ENCODE assay signal across 16 cellular contexts in genomic region chr4:80253510-80253909, GRCh38. TPM values are rescaled to one million over a fixed set of nuclear protein-coding genes. Genes with fewer than 3 reads are reported as not detected.
A peak's percentile ranks its signal among the peaks of the same experiment; 100 is the strongest.
DNase-seq lines count a peak whose midpoint lies in the region; ATAC-seq, FAIRE-seq and TF ChIP-seq lines count a peak whose summit lies in the region.
"Had no signal": no experiment of that assay in that cellular context is flagged by ENCODE, and none has a peak within 500 bp of the region (broad histone marks: within the 10 kb centered on the region; RNA-seq: fewer than 3 reads in every experiment).

No MANE protein-coding gene starts in this region.

- BruUV-seq in GM12878 (replicated peaks; lab: Mats Ljungman, UMichigan), result no TSS peak

- peak; percentile 20 for DNase-seq in Jurkat, Clone E6-1 (ENCODE audit: low read depth, low spot score)
- no peak for DNase-seq in GM12878 (ENCODE audit: low read depth, low spot score)
- DNase-seq in osteoblast (ENCODE audit: insufficient read length, low spot score, missing footprints), result no peak
- DNase-seq in chondrocyte (ENCODE audit: low spot score), result no peak
- no peak for DNase-seq in cerebellar nuclear complex (lab: John Stamatoyannopoulos, UW)
- no peak for DNase-seq in transverse colon
- DNase-seq: C1 segment of cervical spinal cord, DMS 273 treated with DMSO at 0.1 percent for 48 hours, H7, KBM-7, NCI-H1092 treated with DMSO at 0.1 percent for 48 hours, NCI-H1694 treated with DMSO at 0.1 percent for 48 hours, SHP77 treated with DMSO at 0.1 percent for 48 hours, SW 1271 had no signal

- H4K20me1 ChIP-seq in GM12878 (ENCODE audit: control insufficient read depth, insufficient read depth), result no peaks in the 10 kb centered on the region
- no peaks in the 10 kb centered on the region for H4K20me1 ChIP-seq in osteoblast (ENCODE audit: insufficient read depth, low read length)

- WGBS in GM12878 (ENCODE audit: insufficient coverage, insufficient replicate concordance, low lambda C conversion rate, missing lambda C conversion rate), result 80% methylated on average over 4 of the region's 4 CpGs
- 70 to 80% methylated on average over 1 to 4 of the region's 4 CpGs for WGBS in transverse colon (ENCODE audit: low coverage in 1 of 2), 2 donors

- no peak overlapping the region for H3K27ac Mint-ChIP-seq in chondrocyte (ENCODE audit: unreplicated experiment)

- no peaks in the 10 kb centered on the region for H3K36me3 Mint-ChIP-seq in chondrocyte (ENCODE audit: low read depth)

- no peaks in the 10 kb centered on the region for H3K9me3 ChIP-seq in GM12878 (replicated peaks; ENCODE audit: control insufficient read depth, insufficient read depth, low read length)
- H3K9me3 ChIP-seq in osteoblast (ENCODE audit: low read depth, low read length), result no peaks in the 10 kb centered on the region
- no peaks in the 10 kb centered on the region for H3K9me3 ChIP-seq in transverse colon

- H3K27me3 Mint-ChIP-seq in chondrocyte (ENCODE audit: low read depth), result peaks cover 10% of the 10 kb centered on the region

- H2AFZ ChIP-seq in GM12878 (ENCODE audit: control insufficient read depth, low read depth, low read length) (no peak overlapping the region), osteoblast (ENCODE audit: low read length) (peak overlapping the region; percentile 34)

- H3K9ac ChIP-seq in GM12878 (ENCODE audit: control insufficient read depth, insufficient read depth, low read length), result no peak overlapping the region

- TF ChIP-seq EP300 in GM12878 (IDR thresholded peaks at IDR 0.05; ENCODE audit: borderline replicate concordance in 1 of 2, control insufficient read depth in 1 of 2, low read depth in 2 of 2, low read length in 2 of 2) (no peak), transverse colon (IDR thresholded peaks at IDR 0.05; ENCODE audit: low read depth) (no peak)

- H3K27me3 ChIP-seq in GM12878 (replicated peaks in 1 of 2; ENCODE audit: control insufficient read depth in 2 of 2, insufficient read depth in 2 of 2, low read length in 1 of 2), result no peaks in the 10 kb centered on the region
- H3K27me3 ChIP-seq in osteoblast (ENCODE audit: insufficient read depth, low read length), result no peaks in the 10 kb centered on the region
- H3K27me3 ChIP-seq in transverse colon, result peaks cover 22% of the 10 kb centered on the region

- no peak overlapping the region for H3K4me2 ChIP-seq in GM12878 (ENCODE audit: control insufficient read depth, insufficient read depth)
- H3K4me2 ChIP-seq in osteoblast (ENCODE audit: insufficient read depth, low read length), result peak overlapping the region; percentile 15

- H3K4me1 ChIP-seq in GM12878 (ENCODE audit: control insufficient read depth, insufficient read depth, low read length) (peaks cover 4% of the 10 kb centered on the region; the same call in 1 of the 2 replicates), osteoblast (ENCODE audit: insufficient read depth, low read length) (peaks cover 57% of the 10 kb centered on the region), transverse colon (no peaks in the 10 kb centered on the region)

- H3K36me3 ChIP-seq in GM12878 (ENCODE audit: control insufficient read depth in 2 of 2, insufficient read depth in 2 of 2, low read length in 1 of 2), result no peaks in the 10 kb centered on the region
- H3K36me3 ChIP-seq in osteoblast (ENCODE audit: insufficient read depth, low read length), result no peaks in the 10 kb centered on the region
- H3K36me3 ChIP-seq in transverse colon, result no peaks in the 10 kb centered on the region

- RAD21 ChIA-PET in GM12878 (lab: Charles Lee; ENCODE audit: unreplicated experiment), result interaction anchor here (1.4 kb wide), 1 partner anchor 13 kb away, joined by 5 read pairs; no protein-coding TSS in a partner anchor

- H3K27ac ChIP-seq in GM12878 (ENCODE audit: control insufficient read depth, insufficient read depth), result no peak overlapping the region
- H3K27ac ChIP-seq in osteoblast (ENCODE audit: low read depth, low read length), result peak overlapping the region; percentile 38
- no peak overlapping the region for H3K27ac ChIP-seq in transverse colon

- SMC1A ChIA-PET in GM12878 (lab: Charles Lee; ENCODE audit: uncharacterized antibody, unreplicated experiment), result interaction anchor here (0.9 to 2.4 kb wide), 4 partner anchors 13 to 112 kb away, joined by 3 to 6 read pairs (median 4); no protein-coding TSS in a partner anchor

- intact Hi-C loops in GM12878 (cut with micrococcal nuclease; ENCODE audit: unreplicated experiment), result loop anchor here (2.0 kb wide), 1 partner anchor 25 kb away; no protein-coding TSS in a partner anchor
- intact Hi-C loops in transverse colon (cut with DNase I; ENCODE audit: low total_unique reads), result no loop called here

- POLR2A ChIA-PET in GM12878 (lab: Charles Lee), result interaction anchor here (0.7 to 0.9 kb wide), 2 partner anchors 23 to 303 kb away, joined by 3 to 9 read pairs; no protein-coding TSS in a partner anchor

- H3K4me3 ChIP-seq in Jurkat, Clone E6-1 (ENCODE audit: low read length), result no peak overlapping the region
- H3K4me3 ChIP-seq in GM12878, result no peak overlapping the region
- H3K4me3 ChIP-seq in osteoblast (ENCODE audit: insufficient read depth, low read length), result no peak overlapping the region
- H3K4me3 ChIP-seq in transverse colon, result no peak overlapping the region

- no peaks in the 10 kb centered on the region for H3K9me3 Mint-ChIP-seq in chondrocyte (ENCODE audit: low read depth)

- ATAC-seq in GM18868 (IDR thresholded peaks at IDR 0.05; ENCODE audit: unreplicated experiment) (peak; percentile 63), GM12878 (peak; percentile 81)

- peaks cover 10% of the 10 kb centered on the region for H3K4me1 Mint-ChIP-seq in chondrocyte (ENCODE audit: low read depth)

- in situ Hi-C loops in GM12878 (cut with MboI), result no loop called here
- in situ Hi-C loops in transverse colon (cut with MboI; ENCODE audit: low pct_ligation_motif_present in 1 of 4, low pct_unique_long_range_greater_than_20kb in 1 of 4, low sequenced_read_pairs in 3 of 4), result no loop called here

- TF ChIP-seq RAD21 in GM12878 (IDR thresholded peaks at IDR 0.05; ENCODE audit: insufficient read depth, low read depth, low read length), result no peak

- TF ChIP-seq POLR2A in GM12878 (IDR thresholded peaks at IDR 0.05; ENCODE audit: low read depth, low read length) (no peak), transverse colon (IDR thresholded peaks at IDR 0.05) (no peak)

- CTCF ChIA-PET in GM12878 (lab: Yijun Ruan, JAX), result interaction anchor here (0.6 to 1.6 kb wide), 2 partner anchors 33 to 55 kb away, joined by 3 to 6 read pairs; no protein-coding TSS in a partner anchor

- H3K4me3 Mint-ChIP-seq in chondrocyte (ENCODE audit: unreplicated experiment), result no peak overlapping the region

- TF ChIP-seq CTCF in GM12878 (IDR thresholded peaks at IDR 0.05 in 2 of 3, conservative IDR thresholded peaks at IDR 0.05 in 1 of 3; ENCODE audit: control insufficient read depth in 2 of 3, extremely low read depth in 1 of 3, insufficient read depth in 1 of 3, low read depth in 3 of 3, low read length in 3 of 3) (no peak), osteoblast (IDR thresholded peaks at IDR 0.05; ENCODE audit: extremely low read depth, low read depth, low read length) (no peak), chondrocyte (IDR thresholded peaks at IDR 0.05) (no peak), transverse colon (IDR thresholded peaks at IDR 0.05) (no peak)

- no peak for FAIRE-seq in GM12878 (lab: Jason Lieb, UNC)

- H3K79me2 ChIP-seq in GM12878 (ENCODE audit: control insufficient read depth, insufficient read depth, low read length) (no peaks in the 10 kb centered on the region), osteoblast (ENCODE audit: insufficient read depth, low read length) (peaks cover 2% of the 10 kb centered on the region)

RNA-seq across cellular contexts. Expression of gene FGF5, which starts 13.0 kb away (rescaled TPM):
- not detected for polyA plus RNA-seq in Jurkat, Clone E6-1 (2012; ENCODE audit: insufficient read depth, insufficient read length)
- 0.78 and 0.84 TPM in 2 replicates for total RNA-seq in GM12878 (2013; cell fraction: nucleolus; rRNA removed)
- 1.5 and 1.6 TPM in 2 replicates for total RNA-seq in GM12878 (2014; rRNA removed)
- 2.3 TPM in 2 replicates for total RNA-seq in GM12878 (2014; rRNA removed; fragmentation: Illumina TruSeq; extraction: Trizol)
- 3.4 and 4.2 TPM in 2 replicates for total RNA-seq in GM12878 (2021)
- not detected for polyA plus RNA-seq in GM12878 (2011; ENCODE audit: low read depth)
- polyA plus RNA-seq in GM12878 (2011; rRNA removed), result 0.87 and 1.6 TPM in 2 replicates
- 0.45 and 0.62 TPM in 2 replicates for polyA plus RNA-seq in GM12878 (2011; cell fraction: cytosol; rRNA removed)
- polyA plus RNA-seq in GM12878 (2011; cell fraction: nucleus; rRNA removed), result 0.54 and 1.7 TPM in 2 replicates
- polyA plus RNA-seq in GM12878 (2012), result not detected in 2 replicates
- 2.6 and 3.0 TPM in 2 replicates for polyA plus RNA-seq in GM12878 (2014; fragmentation: Illumina TruSeq; extraction: Trizol)
- polyA plus RNA-seq in GM12878 (2014; fragmentation: Nextera tagmentation; extraction: Ambion mirVana), result 1 to 10 TPM; 1.1 to 1.7 TPM
- 5.0 and 7.4 TPM in 2 replicates for polyA plus RNA-seq in GM12878 (2014; rRNA removed)
- 1 to 10 TPM; 1.2 to 1.3 TPM for polyA plus RNA-seq in GM12878 (2016; fragmentation: Nextera tagmentation; extraction: Ambion mirVana)
- 0.73 and 0.82 TPM in 2 replicates for polyA minus RNA-seq in GM12878 (2011; rRNA and poly(A)+ RNA removed)
- polyA minus RNA-seq in GM12878 (2011; cell fraction: cytosol; rRNA and poly(A)+ RNA removed), result 0.53 and 1.2 TPM in 2 replicates
- polyA minus RNA-seq in GM12878 (2011; cell fraction: nucleus; rRNA and poly(A)+ RNA removed), result 2.2 and 3.3 TPM in 2 replicates
- total RNA-seq in osteoblast, result 7.7 and 10.5 TPM in 2 replicates
- total RNA-seq in chondrocyte, result 1.3 to 5.8 TPM (median 4.5 TPM) in 3 replicates
- 1 to 10 TPM in 1 of 4 donors, under 1 TPM in 2, not detected in 1; 0.14 to 4.1 (median 0.16) TPM for total RNA-seq in transverse colon
- total RNA-seq: H7, MCF 10A had no signal

RNA-seq across cellular contexts. Expression of gene PRDM8, which starts 56.2 kb away (rescaled TPM):
- 4.6 TPM for polyA plus RNA-seq in Jurkat, Clone E6-1 (2012; ENCODE audit: insufficient read depth, insufficient read length)
- total RNA-seq in GM12878 (2013; cell fraction: nucleolus; rRNA removed), result 0.19 and 0.71 TPM in 2 replicates
- 0.38 and 0.68 TPM in 2 replicates for total RNA-seq in GM12878 (2014; rRNA removed)
- 0.32 and 0.67 TPM in 2 replicates for total RNA-seq in GM12878 (2014; rRNA removed; fragmentation: Illumina TruSeq; extraction: Trizol)
- 1.5 and 1.6 TPM in 2 replicates for total RNA-seq in GM12878 (2021)
- polyA plus RNA-seq in GM12878 (2011; ENCODE audit: low read depth), result not detected
- polyA plus RNA-seq in GM12878 (2011; rRNA removed), result 0.11 and 0.13 TPM in 2 replicates
- 0.07 and 0.21 TPM in 2 replicates for polyA plus RNA-seq in GM12878 (2011; cell fraction: cytosol; rRNA removed)
- polyA plus RNA-seq in GM12878 (2011; cell fraction: nucleus; rRNA removed), result 0.35 and 0.39 TPM in 2 replicates
- 0.15 TPM in 1 of 2 replicates, not detected in the other for polyA plus RNA-seq in GM12878 (2012)
- polyA plus RNA-seq in GM12878 (2014; fragmentation: Illumina TruSeq; extraction: Trizol), result 0.50 and 2.1 TPM in 2 replicates
- under 1 TPM; 0.18 to 0.29 TPM for polyA plus RNA-seq in GM12878 (2014; fragmentation: Nextera tagmentation; extraction: Ambion mirVana)
- polyA plus RNA-seq in GM12878 (2014; rRNA removed), result 1.0 and 1.6 TPM in 2 replicates
- polyA plus RNA-seq in GM12878 (2016; fragmentation: Nextera tagmentation; extraction: Ambion mirVana), result under 1 TPM; 0.09 to 0.29 TPM
- not detected in 2 replicates for polyA minus RNA-seq in GM12878 (2011; rRNA and poly(A)+ RNA removed)
- not detected in 2 replicates for polyA minus RNA-seq in GM12878 (2011; cell fraction: cytosol; rRNA and poly(A)+ RNA removed)
- 0.12 TPM in 1 of 2 replicates, not detected in the other for polyA minus RNA-seq in GM12878 (2011; cell fraction: nucleus; rRNA and poly(A)+ RNA removed)
- 3.6 and 5.0 TPM in 2 replicates for total RNA-seq in osteoblast
- 0.07 TPM in 1 of 3 replicates, not detected in the others for total RNA-seq in chondrocyte
- 1 to 10 TPM in 3 of 4 donors, under 1 TPM in 1; 0.20 to 5.2 (median 3.2) TPM for total RNA-seq in transverse colon
